7 cellular contexts compared by ENCODE assay signal in the genomic region with DNA sequence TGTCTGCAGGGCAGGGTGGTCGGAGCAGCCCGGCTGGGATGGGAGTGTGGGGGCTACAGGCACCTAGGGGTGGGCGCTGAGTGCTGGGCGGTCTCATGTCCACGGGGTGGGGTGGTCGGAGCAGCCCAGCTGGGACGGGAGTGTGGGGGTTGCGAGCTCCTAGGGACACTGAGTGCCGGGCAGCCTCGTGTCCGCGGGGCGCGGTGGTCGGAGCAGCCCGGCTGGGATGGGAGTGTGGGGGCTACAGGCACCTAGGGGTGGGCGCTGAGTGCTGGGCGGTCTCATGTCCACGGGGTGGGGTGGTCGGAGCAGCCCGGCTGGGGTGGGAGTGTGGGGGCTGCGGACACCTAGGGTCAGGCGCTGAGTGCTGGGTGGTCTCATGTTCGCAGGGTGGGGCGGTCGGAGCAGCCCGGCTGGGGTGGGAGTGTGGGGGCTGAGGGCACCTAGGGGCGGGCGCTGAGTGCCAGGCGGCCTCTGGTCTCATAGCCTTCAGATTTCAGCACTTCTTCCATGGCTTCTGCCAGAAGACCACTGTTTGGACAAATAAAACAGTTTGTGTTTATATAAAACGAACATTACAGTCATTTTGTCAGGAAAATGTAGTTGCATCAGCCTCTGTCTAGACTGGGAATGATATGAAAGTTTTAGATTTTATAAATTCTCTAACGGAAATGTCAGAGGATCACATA. TPM values are rescaled to one million over a fixed set of nuclear protein-coding genes. Genes with fewer than 3 reads are reported as not detected.
DNase-seq lines count a peak whose midpoint lies in the region; ATAC-seq, FAIRE-seq and TF ChIP-seq lines count a peak whose summit lies in the region.
"Not testable (repeated sequence)": the region's sequence is repeated elsewhere in the genome, so short reads cannot be mapped to it uniquely, and the experiment has no call there.

No MANE protein-coding gene starts in this region.

- not testable (repeated sequence) for H3K27me3 ChIP-seq in BLaER1 treated with 17β-estradiol and CSF1 and Interleukin-3, amounts not matched to agents 10 nM and 100 nM; astrocyte (ENCODE audit: insufficient read depth, low read length); upper lobe of right lung

- CTCF ChIA-PET in activated CD8-positive, alpha-beta T cell treated with anti-CD3 and anti-CD28 coated beads for 36 hours (lab: Charles Lee): not testable (repeated sequence)

- intact Hi-C loops in activated CD8-positive, alpha-beta T cell treated with anti-CD3 and anti-CD28 coated beads for 36 hours (cut with micrococcal nuclease); sciatic nerve (cut with DNase I); upper lobe of right lung (cut with DNase I): not testable (repeated sequence)

- not testable (repeated sequence) for ATAC-seq in activated CD8-positive, alpha-beta T cell treated with anti-CD3 and anti-CD28 coated beads for 36 hours; sciatic nerve
- ATAC-seq in upper lobe of right lung: peak; percentile 12

- not testable (repeated sequence) for TF ChIP-seq CTCF in activated CD8-positive, alpha-beta T cell treated with anti-CD3 and anti-CD28 coated beads for 36 hours (IDR thresholded peaks at IDR 0.05); astrocyte (IDR thresholded peaks at IDR 0.05; ENCODE audit: insufficient read depth, low read depth, low read length); upper lobe of right lung (IDR thresholded peaks at IDR 0.05)

- H4K20me1 ChIP-seq in BLaER1 treated with 17β-estradiol and CSF1 and Interleukin-3, amounts not matched to agents 10 nM and 100 nM: peaks cover 59 to 96% (median 91%) of the 10 kb centered on the region in 11 experiments
- H4K20me1 ChIP-seq in astrocyte (ENCODE audit: insufficient read depth, low read length): peaks cover 54% of the 10 kb centered on the region

- peaks cover 26% of the 10 kb centered on the region for H3K36me3 Mint-ChIP-seq in activated CD8-positive, alpha-beta T cell treated with anti-CD3 and anti-CD28 coated beads for 36 hours (ENCODE audit: low read depth)
- not testable (repeated sequence) for H3K36me3 Mint-ChIP-seq in astrocyte (ENCODE audit: low read depth, unreplicated experiment)

- H3K27ac Mint-ChIP-seq in activated CD8-positive, alpha-beta T cell treated with anti-CD3 and anti-CD28 coated beads for 36 hours: peak overlapping the region; percentile 59
- peak overlapping the region; percentile 87 for H3K27ac Mint-ChIP-seq in astrocyte (ENCODE audit: unreplicated experiment)

- H3K4me2 ChIP-seq in BLaER1 treated with 17β-estradiol and CSF1 and Interleukin-3, amounts not matched to agents 10 nM and 100 nM: peak overlapping the region in 8 of 11 experiments; percentile 8 to 79 (median 66); a peak in 14 of 22 replicates
- H3K4me2 ChIP-seq in astrocyte (ENCODE audit: low read length): not testable (repeated sequence)

- H3K27me3 Mint-ChIP-seq in activated CD8-positive, alpha-beta T cell treated with anti-CD3 and anti-CD28 coated beads for 36 hours; astrocyte (ENCODE audit: low read depth, unreplicated experiment): not testable (repeated sequence)

- peaks cover 47% of the 10 kb centered on the region for H3K79me2 ChIP-seq in astrocyte (ENCODE audit: insufficient read depth, low read length)

- POLR2A ChIA-PET in activated CD8-positive, alpha-beta T cell treated with anti-CD3 and anti-CD28 coated beads for 36 hours (lab: Charles Lee): not testable (repeated sequence)

- peak overlapping the region in 5 of 11 experiments; percentile 26 to 44 (median 31); a peak in 4 of 22 replicates for H3K9ac ChIP-seq in BLaER1 treated with 17β-estradiol and CSF1 and Interleukin-3, amounts not matched to agents 10 nM and 100 nM
- not testable (repeated sequence) for H3K9ac ChIP-seq in astrocyte (ENCODE audit: low read length)

- not testable (repeated sequence) for DNase-seq in activated CD8-positive, alpha-beta T cell treated with anti-CD3 and anti-CD28 coated beads for 36 hours; astrocyte (ENCODE audit: low read depth); upper lobe of right lung
- peak; percentile 18 for DNase-seq in fibroblast of peridontal ligament (ENCODE audit: extremely low read depth)
- peak; percentile 24 for DNase-seq in iris pigment epithelial cell (ENCODE audit: low read depth)
- DNase-seq in sciatic nerve (ENCODE audit: low spot score): peak; percentile 47

- FAIRE-seq in astrocyte (lab: Jason Lieb, UNC): not testable (repeated sequence)

- H3K36me3 ChIP-seq in BLaER1 treated with 17β-estradiol and CSF1 and Interleukin-3, amounts not matched to agents 10 nM and 100 nM: peaks cover 38 to 58% (median 43%) of the 10 kb centered on the region in 11 experiments
- not testable (repeated sequence) for H3K36me3 ChIP-seq in astrocyte (ENCODE audit: insufficient read depth, low read length)
- peaks cover 41% of the 10 kb centered on the region for H3K36me3 ChIP-seq in upper lobe of right lung

- H3K27ac ChIP-seq in BLaER1 treated with 17β-estradiol and CSF1 and Interleukin-3, amounts not matched to agents 10 nM and 100 nM; astrocyte (ENCODE audit: low read depth, low read length); upper lobe of right lung: not testable (repeated sequence)

- H3K4me1 Mint-ChIP-seq in activated CD8-positive, alpha-beta T cell treated with anti-CD3 and anti-CD28 coated beads for 36 hours (ENCODE audit: low read depth): peaks cover 27% of the 10 kb centered on the region
- H3K4me1 Mint-ChIP-seq in astrocyte (ENCODE audit: low read depth, unreplicated experiment): peaks cover 36% of the 10 kb centered on the region

- H3K4me3 Mint-ChIP-seq in activated CD8-positive, alpha-beta T cell treated with anti-CD3 and anti-CD28 coated beads for 36 hours; astrocyte (ENCODE audit: unreplicated experiment): not testable (repeated sequence)

- H3K9me3 ChIP-seq in BLaER1 treated with 17β-estradiol and CSF1 and Interleukin-3, amounts not matched to agents 10 nM and 100 nM (replicated peaks in 1 of 11); astrocyte (ENCODE audit: insufficient read depth, low read depth, low read length); upper lobe of right lung: not testable (repeated sequence)

- H2AFZ ChIP-seq in astrocyte (ENCODE audit: low read depth, low read length): not testable (repeated sequence)

- H3K9me3 Mint-ChIP-seq in activated CD8-positive, alpha-beta T cell treated with anti-CD3 and anti-CD28 coated beads for 36 hours; astrocyte (ENCODE audit: unreplicated experiment): not testable (repeated sequence)

- peaks cover 0 to 42% (median 33%) of the 10 kb centered on the region in 10 experiments; a peak in 16 of 20 replicates for H3K4me1 ChIP-seq in BLaER1 treated with 17β-estradiol and CSF1 and Interleukin-3, amounts not matched to agents 10 nM and 100 nM
- H3K4me1 ChIP-seq in astrocyte (ENCODE audit: insufficient read depth, low read length); upper lobe of right lung: not testable (repeated sequence)

- not testable (repeated sequence) for H3K4me3 ChIP-seq in BLaER1 treated with 17β-estradiol and CSF1 and Interleukin-3, amounts not matched to agents 10 nM and 100 nM; astrocyte (ENCODE audit: insufficient read depth, low read depth, low read length); upper lobe of right lung

RNA-seq across cellular contexts. Expression of a gene that starts 14.7 kb away (rescaled TPM):
- 10 to 100 TPM; 54.9 to 55.6 TPM for total RNA-seq in activated CD8-positive, alpha-beta T cell treated with anti-CD3 and anti-CD28 coated beads for 36 hours
- total RNA-seq in astrocyte (30.2 and 31.7 TPM in 2 replicates), sciatic nerve (15.7 TPM), upper lobe of right lung (23.0 TPM)
